10 cellular contexts compared by ENCODE assay signal in genomic region chr1:75632350-75632949, GRCh38. TPM values are rescaled to one million over a fixed set of nuclear protein-coding genes. Genes with fewer than 3 reads are reported as not detected.
DNase-seq lines count a peak whose midpoint lies in the region; ATAC-seq and TF ChIP-seq lines count a peak whose summit lies in the region.
"Had no signal": no experiment of that assay in that cellular context is flagged by ENCODE, and none has a peak within 500 bp of the region (broad histone marks: within the 10 kb centered on the region; RNA-seq: fewer than 3 reads in every experiment).

No MANE protein-coding gene starts in this region.

- in situ Hi-C loops in GM13976 (cut with MboI; ENCODE audit: low sequenced_read_pairs, unreplicated experiment): loop anchor here (25.0 kb wide), 1 partner anchor 395 kb away; no protein-coding TSS in a partner anchor

- H3K9me3 Mint-ChIP-seq in endodermal cell (peaks cover 1% of the 10 kb centered on the region), neural progenitor cell (no peaks in the 10 kb centered on the region)
- H3K9me3 Mint-ChIP-seq: stimulated activated naive CD8-positive, alpha-beta T cell treated with anti-CD3 and anti-CD28 coated beads, Interleukin-15, Interleukin-2, amounts not matched to agents 100 ng/mL and 50 ng/mL, for 24 hours had no signal

- H3K4me1 Mint-ChIP-seq in endodermal cell (peaks cover 22% of the 10 kb centered on the region), neural progenitor cell (peaks cover 19% of the 10 kb centered on the region)

- no peak overlapping the region for H3K4me3 ChIP-seq in endodermal cell (ENCODE audit: low read length)
- no peak overlapping the region for H3K4me3 ChIP-seq in neural progenitor cell

- peaks cover 7% of the 10 kb centered on the region for H3K4me1 ChIP-seq in endodermal cell (ENCODE audit: control insufficient read depth, insufficient read depth, low read length)
- peaks cover 25% of the 10 kb centered on the region for H3K4me1 ChIP-seq in neural progenitor cell

- H3K9me3 ChIP-seq in endodermal cell (ENCODE audit: control insufficient read depth, low read length) (no peaks in the 10 kb centered on the region), neural progenitor cell (ENCODE audit: low read depth) (no peaks in the 10 kb centered on the region)

- no peaks in the 10 kb centered on the region for H3K36me3 ChIP-seq in endodermal cell (ENCODE audit: control insufficient read depth, insufficient read depth, low read length)
- H3K36me3 ChIP-seq in neural progenitor cell: no peaks in the 10 kb centered on the region

- H3K9ac ChIP-seq in endodermal cell (ENCODE audit: extremely low read depth, low read length, poor library complexity, severe bottlenecking) (no peak overlapping the region), neural progenitor cell (no peak overlapping the region)

- WGBS in endodermal cell (ENCODE audit: insufficient coverage in 1 of 2, insufficient read length in 1 of 2), 2 experiments: 61% methylated on average over 2 of the region's 2 CpGs; no CpG with 5 or more reads in 1 of the 2 experiments

- no peaks in the 10 kb centered on the region for H3K27me3 Mint-ChIP-seq in endodermal cell (ENCODE audit: insufficient read depth)
- H3K27me3 Mint-ChIP-seq in neural progenitor cell (ENCODE audit: insufficient read depth, low read depth): peaks cover 3% of the 10 kb centered on the region

- no peaks in the 10 kb centered on the region for H3F3A ChIP-seq in neural progenitor cell (ENCODE audit: low read depth)

- H3K36me3 Mint-ChIP-seq in endodermal cell (ENCODE audit: low read depth): no peaks in the 10 kb centered on the region
- no peaks in the 10 kb centered on the region for H3K36me3 Mint-ChIP-seq in neural progenitor cell

- no peak overlapping the region for H2AFZ ChIP-seq in neural progenitor cell (replicated peaks)

- peak; percentile 29 for TF ChIP-seq CTCF in GM13976 (IDR thresholded peaks at IDR 0.05; ENCODE audit: borderline replicate concordance, control extremely low read depth, extremely low read depth, insufficient read depth, missing control alignments)
- peak; percentile 85 for TF ChIP-seq CTCF in endodermal cell (conservative IDR thresholded peaks at IDR 0.05)
- peak; percentile 79 for TF ChIP-seq CTCF in neural progenitor cell (IDR thresholded peaks at IDR 0.05)

- H3K4me2 ChIP-seq in neural progenitor cell: no peak overlapping the region

- H3K27me3 ChIP-seq in endodermal cell (ENCODE audit: control insufficient read depth, insufficient read depth, low read length, poor library complexity, severe bottlenecking) (no peaks in the 10 kb centered on the region), neural progenitor cell (no peaks in the 10 kb centered on the region)

- no peak overlapping the region for H3K27ac ChIP-seq in endodermal cell (ENCODE audit: low read depth, low read length)
- no peak overlapping the region for H3K27ac ChIP-seq in neural progenitor cell
- H3K27ac ChIP-seq: epithelial cell of prostate had no signal

- peaks cover 24% of the 10 kb centered on the region for H4K20me1 ChIP-seq in neural progenitor cell (ENCODE audit: low read depth)

- H3K79me2 ChIP-seq in neural progenitor cell (ENCODE audit: low read depth): peaks cover 14% of the 10 kb centered on the region

- ATAC-seq in HG02973 (IDR thresholded peaks at IDR 0.05; ENCODE audit: unreplicated experiment) (peak; percentile 94), HG02763 (IDR thresholded peaks at IDR 0.05; ENCODE audit: unreplicated experiment) (no peak)

- H3K27ac Mint-ChIP-seq in endodermal cell: no peak overlapping the region
- H3K27ac Mint-ChIP-seq in neural progenitor cell: no peak overlapping the region
- H3K27ac Mint-ChIP-seq: stimulated activated naive CD8-positive, alpha-beta T cell treated with anti-CD3 and anti-CD28 coated beads, Interleukin-15, Interleukin-2, amounts not matched to agents 100 ng/mL and 50 ng/mL, for 24 hours had no signal

- H3K4me3 Mint-ChIP-seq in endodermal cell (no peak overlapping the region), neural progenitor cell (no peak overlapping the region)
- H3K4me3 Mint-ChIP-seq: stimulated activated naive CD8-positive, alpha-beta T cell treated with anti-CD3 and anti-CD28 coated beads, Interleukin-15, Interleukin-2, amounts not matched to agents 100 ng/mL and 50 ng/mL, for 24 hours had no signal

- DNase-seq in AG08395 (ENCODE audit: low spot score) (peak; percentile 50), GM13976 (ENCODE audit: low spot score) (peak; percentile 17), NCI-H82 treated with DMSO at 0.1 percent for 48 hours (lab: John Stamatoyannopoulos, UW; ENCODE audit: unreplicated experiment) (peak; percentile 59), endodermal cell (no peak), neural progenitor cell (ENCODE audit: low spot score) (peak; percentile 60)
- no peak for DNase-seq in activated T-cell treated with anti-CD3 and anti-CD28 coated beads, Interleukin-2, amount 50 U/mL, for 48 hours

RNA-seq across cellular contexts. Expression of gene SLC44A5, which starts 21.5 kb away (rescaled TPM):
- 10 to 100 TPM in 1 of 2 donors, 1 to 10 TPM in 1; 4.6 to 10.0 TPM for total RNA-seq in endodermal cell
- polyA plus RNA-seq in endodermal cell (2013, experiment 1 of 2): 13.1 TPM
- 11.3 TPM for polyA plus RNA-seq in endodermal cell (2013, experiment 2 of 2)
- 13.5 and 25.3 TPM in 2 replicates for total RNA-seq in neural progenitor cell (ENCODE audit: low replicate concordance)

Comparison
In these comparisons a context has a peak if more than half of its experiments do, and no peak if none do; other contexts are left out.
1. DNase-seq: peak in AG08395 (single experiment), GM13976 (single experiment), NCI-H82 treated with DMSO at 0.1 percent for 48 hours (single experiment) and neural progenitor cell (single experiment); none in endodermal cell (single experiment) and activated T-cell treated with anti-CD3 and anti-CD28 coated beads, Interleukin-2, amount 50 U/mL, for 48 hours (0 of 2).
2. CTCF ChIP-seq: peak in every context shown above with its lines; median percentile 85 in endodermal cell; 79 in neural progenitor cell; 29 in GM13976.